14 cellular contexts compared by ENCODE assay signal in genomic region chr22:22714600-22715361, GRCh38.
A peak's percentile ranks its signal among the peaks of the same experiment; 100 is the strongest.
DNase-seq lines count a peak whose midpoint lies in the region; ATAC-seq, FAIRE-seq and TF ChIP-seq lines count a peak whose summit lies in the region.
"Had no signal": no experiment of that assay in that cellular context is flagged by ENCODE, and none has a peak within 500 bp of the region (broad histone marks: within the 10 kb centered on the region; RNA-seq: fewer than 3 reads in every experiment).

No MANE protein-coding gene starts in this region.

- intact Hi-C loops in K562 (cut with micrococcal nuclease), result loop anchor here (5.0 kb wide), 1 partner anchor 42 kb away; no protein-coding TSS in a partner anchor

- no peak for TF ChIP-seq RAD21 in K562 (CRISPR knock-in tag; conservative IDR thresholded peaks at IDR 0.05 in 1 of 2, IDR thresholded peaks at IDR 0.05 in 1 of 2)

- POLR2A ChIA-PET in K562 (lab: Yijun Ruan, JAX), result interaction anchor here (0.7 to 4.9 kb wide), 10 partner anchors 10 to 267 kb away, joined by 3 to 33 read pairs (median 4); no protein-coding TSS in a partner anchor

- no peak overlapping the region for H2AFZ ChIP-seq in K562 (ENCODE audit: low read depth, low read length)
- H2AFZ ChIP-seq: hepatocyte had no signal

- peak; percentile 50 for ATAC-seq in GM19035 (IDR thresholded peaks at IDR 0.05; ENCODE audit: unreplicated experiment)
- peak; percentile 62 for ATAC-seq in HG03460 (IDR thresholded peaks at IDR 0.05; ENCODE audit: unreplicated experiment)
- no peak for ATAC-seq in K562
- ATAC-seq in GM21619 (IDR thresholded peaks at IDR 0.05; ENCODE audit: unreplicated experiment), result no peak

- H3K27ac ChIP-seq in BLaER1 (no peak overlapping the region), K562 (ENCODE audit: extremely low read depth, low read depth, low read length) (no peak overlapping the region)
- H3K27ac ChIP-seq: brain microvascular endothelial cell, hepatocyte had no signal

- no peaks in the 10 kb centered on the region for H3K9me1 ChIP-seq in K562 (ENCODE audit: control insufficient read depth, insufficient read depth, low read length)

- in situ Hi-C loops in K562 (cut with MboI), result no loop called here

- BruUV-seq in K562 (replicated peaks; lab: Mats Ljungman, UMichigan), result no TSS peak

- no peak for TF ChIP-seq CTCF in K562 (IDR thresholded peaks at IDR 0.05 in 2 of 3, conservative IDR thresholded peaks at IDR 0.05 in 1 of 3; ENCODE audit: insufficient read depth in 2 of 3, low read depth in 1 of 3, low read length in 3 of 3)

- no peaks in the 10 kb centered on the region for H3K79me2 ChIP-seq in K562 (ENCODE audit: control insufficient read depth, insufficient read depth, low read length)
- H3K79me2 ChIP-seq: hepatocyte had no signal

- peak overlapping the region; percentile 51 for H3K4me2 ChIP-seq in BLaER1
- no peak overlapping the region for H3K4me2 ChIP-seq in K562 (ENCODE audit: insufficient read depth, low read length)
- H3K4me2 ChIP-seq: hepatocyte had no signal

- H3K36me3 ChIP-seq in BLaER1 (no peaks in the 10 kb centered on the region), K562 (ENCODE audit: control insufficient read depth, insufficient read depth, low read length) (no peaks in the 10 kb centered on the region)
- H3K36me3 ChIP-seq: brain microvascular endothelial cell had no signal

- no peak for FAIRE-seq in K562 (lab: Jason Lieb, UNC)
- FAIRE-seq: endothelial cell of umbilical vein had no signal

- H3K9me3 ChIP-seq in BLaER1 (no peaks in the 10 kb centered on the region), K562 (replicated peaks; ENCODE audit: control insufficient read depth, insufficient read depth, low read depth, low read length) (no peaks in the 10 kb centered on the region)

- H3K27me3 ChIP-seq in BLaER1, result no peaks in the 10 kb centered on the region
- H3K27me3 ChIP-seq in K562 (ENCODE audit: control insufficient read depth in 2 of 2, insufficient read depth in 2 of 2, low read length in 2 of 2), result peaks cover 0 to 20% of the 10 kb centered on the region in 2 experiments; a peak in 1 of 5 replicates

- peaks cover 63% of the 10 kb centered on the region for H3K4me1 ChIP-seq in BLaER1
- H3K4me1 ChIP-seq in K562 (replicated peaks in 1 of 2; ENCODE audit: control insufficient read depth in 2 of 2, insufficient read depth in 2 of 2, low read length in 2 of 2), result no peaks in the 10 kb centered on the region; a peak in 1 of 5 replicates

- no peak for TF ChIP-seq EP300 in K562 (IDR thresholded peaks at IDR 0.05; ENCODE audit: low read length)

- H4K20me1 ChIP-seq in BLaER1 (no peaks in the 10 kb centered on the region), K562 (replicated peaks; ENCODE audit: control insufficient read depth, insufficient read depth, low read length) (peaks cover 32% of the 10 kb centered on the region)

- H3K9ac ChIP-seq in BLaER1, result no peak overlapping the region
- no peak overlapping the region for H3K9ac ChIP-seq in K562 (ENCODE audit: insufficient read depth in 1 of 2, low read depth in 2 of 2, low read length in 2 of 2)

- WGBS in K562 (ENCODE audit: insufficient coverage, low coverage, missing lambda C conversion rate), result 1% methylated on average over 7 of the region's 7 CpGs

- CTCF ChIA-PET in K562 (lab: Yijun Ruan, JAX; ENCODE audit: low intra/inter-chr PET ratio), result interaction anchor here (0.7 to 0.8 kb wide), 2 partner anchors 27 to 267 kb away, joined by 4 to 5 read pairs; no protein-coding TSS in a partner anchor

- DNase-seq in K562 (ENCODE audit: extremely low read depth in 1 of 4, low spot score in 3 of 4) (peak in 1 of 4 experiments; percentile 59), activated gamma-delta T cell (lab: John Stamatoyannopoulos, UW) (no peak), NCI-H2196 treated with DMSO at 0.1 percent for 48 hours (lab: John Stamatoyannopoulos, UW; ENCODE audit: unreplicated experiment) (no peak)
- no peak for DNase-seq in stimulated activated CD4-positive, alpha-beta T cell treated with anti-CD3 and anti-CD28 coated beads, Interleukin-1b, Interleukin-23, amount 100 ng/mL, for 48 hours
- DNase-seq: activated T-cell treated with anti-CD3 and anti-CD28 coated beads, Interleukin-2, amount 50 U/mL, for 48 hours; brain microvascular endothelial cell; EL; NCI-H1930 had no signal

- H3K4me3 ChIP-seq in BLaER1 (no peak overlapping the region), K562 (no peak overlapping the region)
- H3K4me3 ChIP-seq: hepatocyte had no signal

- no peak for TF ChIP-seq POLR2A in K562 (conservative IDR thresholded peaks at IDR 0.05)

TF ChIP-seq in K562, 482 proteins besides CTCF, POLR2A, EP300 and RAD21:
- no peak for TF ChIP-seq HDAC6 (IDR thresholded peaks at IDR 0.05; ENCODE audit: low read depth, low read length)
- TF ChIP-seq E2F1 (CRISPR knock-in tag; IDR thresholded peaks at IDR 0.05), result peak; percentile 38; the same call in 1 of the 2 replicates

Comparison
In these comparisons a context has a peak if more than half of its experiments do, and no peak if none do; other contexts are left out.
1. ATAC-seq: peak in GM19035 (single experiment) and HG03460 (single experiment); none in K562 (single experiment) and GM21619 (single experiment).